ENCODE assay signal across 22 cellular contexts in the genomic region with DNA sequence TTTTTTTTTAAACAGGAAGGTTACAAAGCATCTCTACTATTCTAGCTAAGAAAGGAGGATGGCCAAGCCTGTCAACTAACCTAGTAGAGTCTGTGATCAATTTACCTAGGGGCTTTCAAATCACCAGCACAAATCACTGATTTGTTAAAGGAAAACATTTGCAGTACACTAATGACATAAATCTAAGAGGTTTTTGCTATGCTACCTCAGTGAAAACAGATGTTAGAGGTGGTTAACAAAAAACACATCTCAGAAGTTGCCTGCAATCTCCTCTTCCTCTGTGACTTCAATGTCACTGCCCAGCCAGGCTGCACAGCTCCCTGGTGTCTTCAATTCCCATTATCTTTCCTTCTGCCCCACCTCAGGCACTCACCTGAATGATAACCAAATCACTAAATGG.
"Had no signal": no experiment of that assay in that cellular context is flagged by ENCODE, and none has a peak within 500 bp of the region (broad histone marks: within the 10 kb centered on the region; RNA-seq: fewer than 3 reads in every experiment).

No MANE protein-coding gene starts in this region.

- H3K4me3 ChIP-seq: heart left ventricle, lung, pancreas, suprapubic skin, thyroid gland had no signal

- H3K27ac ChIP-seq: heart left ventricle, pancreas, suprapubic skin, thyroid gland had no signal

- H3K9me3 ChIP-seq: heart left ventricle, pancreas, suprapubic skin, thyroid gland had no signal

- FAIRE-seq: endometrium, frontal cortex, pancreas, urothelium cell line had no signal

- H3K27me3 ChIP-seq: heart left ventricle, pancreas, suprapubic skin, thyroid gland had no signal

- H3K4me1 ChIP-seq: heart left ventricle, pancreas, suprapubic skin, thyroid gland had no signal

- H3K27ac Mint-ChIP-seq: naive thymus-derived CD8-positive, alpha-beta T cell; progenitor cell of endocrine pancreas; stimulated activated effector memory CD8-positive, alpha-beta T cell treated with anti-CD3 and anti-CD28 coated beads, Interleukin-12 subunit alpha, Interleukin-12 subunit beta, amount 100 ng/mL, for 72 hours; type B pancreatic cell had no signal

- ATAC-seq: esophagus mucosa; heart left ventricle; left colon; left ventricle myocardium superior; naive thymus-derived CD8-positive, alpha-beta T cell; pancreas; right cardiac atrium; stimulated activated effector memory CD8-positive, alpha-beta T cell treated with anti-CD3 and anti-CD28 coated beads, Interleukin-12 subunit alpha, Interleukin-12 subunit beta, amount 100 ng/mL, for 72 hours; stimulated activated naive CD8-positive, alpha-beta T cell treated with anti-CD3 and anti-CD28 coated beads, Interleukin-15, Interleukin-2, amounts not matched to agents 100 U/mL and 50 U/mL, for 24 hours had no signal

- H3K4me1 Mint-ChIP-seq: stimulated activated effector memory CD8-positive, alpha-beta T cell treated with anti-CD3 and anti-CD28 coated beads, Interleukin-12 subunit alpha, Interleukin-12 subunit beta, amount 100 ng/mL, for 72 hours had no signal

- H3K4me3 Mint-ChIP-seq: naive thymus-derived CD8-positive, alpha-beta T cell; stimulated activated effector memory CD8-positive, alpha-beta T cell treated with anti-CD3 and anti-CD28 coated beads, Interleukin-12 subunit alpha, Interleukin-12 subunit beta, amount 100 ng/mL, for 72 hours; type B pancreatic cell had no signal

- H3K9me3 Mint-ChIP-seq: naive thymus-derived CD8-positive, alpha-beta T cell; stimulated activated effector memory CD8-positive, alpha-beta T cell treated with anti-CD3 and anti-CD28 coated beads, Interleukin-12 subunit alpha, Interleukin-12 subunit beta, amount 100 ng/mL, for 72 hours; type B pancreatic cell had no signal

- H3K36me3 ChIP-seq: pancreas, thyroid gland had no signal

- DNase-seq: effector memory CD4-positive, alpha-beta T cell; heart left ventricle; hippocampal formation; left colon; left ventricle myocardium superior; mesendoderm; naive thymus-derived CD8-positive, alpha-beta T cell; pancreas; right cardiac atrium; stimulated activated CD4-positive, alpha-beta T cell treated with anti-CD3 and anti-CD28 coated beads, Interleukin-4, amount 100 ng/mL, for 1 hour; stimulated activated CD8-positive, alpha-beta memory T cell treated with anti-CD3 and anti-CD28 coated beads, Interleukin-4, amount 100 ng/mL, for 48 hours; stimulated activated naive CD8-positive, alpha-beta T cell treated with anti-CD3 and anti-CD28 coated beads, Interleukin-15, Interleukin-2, amounts not matched to agents 100 U/mL and 50 U/mL, for 24 hours; thyroid gland had no signal

- H3K27me3 Mint-ChIP-seq: naive thymus-derived CD8-positive, alpha-beta T cell; progenitor cell of endocrine pancreas; type B pancreatic cell had no signal
